Comparison of ENCODE assay signal across 15 cellular contexts in the genomic region with DNA sequence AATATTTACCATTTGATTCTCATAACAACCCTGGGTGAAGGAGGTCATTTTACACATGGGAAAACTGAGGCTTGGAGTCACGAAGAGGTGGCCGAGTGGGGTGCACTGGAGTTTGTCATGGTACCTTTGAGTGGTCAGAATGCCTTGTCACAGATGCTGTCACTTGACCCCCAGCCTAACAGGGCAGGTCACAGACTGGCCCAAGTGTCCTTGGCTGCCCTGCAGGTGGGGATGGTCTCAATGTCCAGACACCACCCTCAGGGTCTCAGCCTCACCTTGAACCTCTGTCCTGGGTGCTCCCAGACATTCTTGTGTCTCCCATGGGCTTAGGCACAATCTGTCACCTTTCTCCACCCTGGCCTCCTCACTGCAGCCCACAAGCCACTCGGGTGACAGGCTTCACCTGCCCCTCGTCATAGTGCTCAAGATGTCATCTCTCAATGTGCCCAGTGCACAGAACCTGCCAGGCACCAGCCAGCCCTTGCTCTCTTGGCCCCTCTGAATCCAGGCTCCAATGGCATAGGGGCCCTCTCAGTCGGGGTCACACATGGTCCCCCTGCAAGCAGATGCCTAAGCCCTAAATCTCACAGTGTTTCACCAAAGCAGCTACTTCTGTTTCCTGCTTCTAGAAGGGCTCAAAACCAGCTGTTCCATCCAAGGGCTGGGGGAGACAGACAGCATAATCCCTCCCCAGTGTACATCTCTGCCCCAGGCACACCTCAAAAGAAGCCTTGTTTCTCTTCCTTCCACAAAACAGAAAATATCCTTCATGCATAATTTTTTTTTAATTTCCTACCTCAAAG.
"Had no signal": no experiment of that assay in that cellular context is flagged by ENCODE, and none has a peak within 500 bp of the region (broad histone marks: within the 10 kb centered on the region; RNA-seq: fewer than 3 reads in every experiment).

No MANE protein-coding gene starts in this region.

- ATAC-seq: natural killer cell had no signal

- H3K4me3 Mint-ChIP-seq: activated CD4-positive, alpha-beta T cell treated with anti-CD3 and anti-CD28 coated beads, Interleukin-2, amount 10 ng/mL, durations not matched to agents 7 days and 5 days; activated naive CD8-positive, alpha-beta T cell; activated T-helper 1 cell treated with anti-CD3 and anti-CD28 coated beads, Interleukin-12 subunit alpha, Interleukin-12 subunit beta, Interleukin-2, Interleukin-4 antibody, amounts not matched to agents 30 ng/mL and 10 ng/mL and 1 ng/mL, durations not matched to agents 14 hours and 24 hours and 36 hours; immature natural killer cell; natural killer cell had no signal

- DNase-seq: activated CD4-positive, alpha-beta T cell treated with anti-CD3 and anti-CD28 coated beads, Interleukin-2, amount 10 ng/mL, durations not matched to agents 7 days and 5 days; activated T-cell treated with anti-CD3 and anti-CD28 coated beads for 4 hours; amygdala; dermis blood vessel endothelial cell; effector memory CD4-positive, alpha-beta T cell; immature natural killer cell; mesendoderm; natural killer cell; nucleus accumbens; retina; stimulated activated CD4-positive, alpha-beta T cell treated with anti-CD3 and anti-CD28 coated beads, Interleukin-2, amount 100 ng/mL, for 48 hours; T1000 had no signal

- H3K4me1 Mint-ChIP-seq: activated CD4-positive, alpha-beta T cell treated with anti-CD3 and anti-CD28 coated beads, Interleukin-2, amount 10 ng/mL, durations not matched to agents 7 days and 5 days; immature natural killer cell; natural killer cell had no signal

- H3K9me3 Mint-ChIP-seq: activated CD4-positive, alpha-beta T cell treated with anti-CD3 and anti-CD28 coated beads, Interleukin-2, amount 10 ng/mL, durations not matched to agents 7 days and 5 days; activated T-helper 1 cell treated with anti-CD3 and anti-CD28 coated beads, Interleukin-12 subunit alpha, Interleukin-12 subunit beta, Interleukin-2, Interleukin-4 antibody, amounts not matched to agents 30 ng/mL and 10 ng/mL and 1 ng/mL, durations not matched to agents 14 hours and 24 hours and 36 hours; immature natural killer cell; natural killer cell had no signal

- H3K27ac Mint-ChIP-seq: activated CD4-positive, alpha-beta T cell treated with anti-CD3 and anti-CD28 coated beads, Interleukin-2, amount 10 ng/mL, durations not matched to agents 7 days and 5 days; activated naive CD8-positive, alpha-beta T cell; activated T-helper 1 cell treated with anti-CD3 and anti-CD28 coated beads, Interleukin-12 subunit alpha, Interleukin-12 subunit beta, Interleukin-2, Interleukin-4 antibody, amounts not matched to agents 30 ng/mL and 10 ng/mL and 1 ng/mL, durations not matched to agents 14 hours and 24 hours and 36 hours; immature natural killer cell; natural killer cell had no signal

- H3K36me3 Mint-ChIP-seq: activated naive CD8-positive, alpha-beta T cell; immature natural killer cell; natural killer cell had no signal

- H3K4me3 ChIP-seq: skin epidermis had no signal

- H3K27ac ChIP-seq: skin epidermis had no signal
